ENCODE assay signal across 16 cellular contexts in genomic region chr12:27550653-27550975, GRCh38. TPM values are rescaled to one million over a fixed set of nuclear protein-coding genes. Genes with fewer than 3 reads are reported as not detected.
A peak's percentile ranks its signal among the peaks of the same experiment; 100 is the strongest.
DNase-seq lines count a peak whose midpoint lies in the region; ATAC-seq, FAIRE-seq and TF ChIP-seq lines count a peak whose summit lies in the region.
"Had no signal": no experiment of that assay in that cellular context is flagged by ENCODE, and none has a peak within 500 bp of the region (broad histone marks: within the 10 kb centered on the region; RNA-seq: fewer than 3 reads in every experiment).

No MANE protein-coding gene starts in this region.

- no peak overlapping the region for H2AK5ac ChIP-seq in mesendoderm (ENCODE audit: low read length)

- no peak overlapping the region for H4K5ac ChIP-seq in mesendoderm (ENCODE audit: low read length)

- H3K79me2 ChIP-seq in PC-9 (ENCODE audit: low read depth) (peaks cover 33% of the 10 kb centered on the region), mesendoderm (ENCODE audit: control insufficient read depth, insufficient read depth, low read length) (peaks cover 50% of the 10 kb centered on the region)

- TF ChIP-seq POLR2A in A549 (IDR thresholded peaks at IDR 0.05; ENCODE audit: low read length), result no peak

- H3K4me2 ChIP-seq in A549 (peak overlapping the region; percentile 96), PC-9 (peak overlapping the region; percentile 83), mesendoderm (ENCODE audit: low read length) (no peak overlapping the region)

- DNase-seq in A549 (ENCODE audit: low read depth in 1 of 2, low spot score in 1 of 2) (no peak), PC-9 (no peak), epithelial cell of esophagus (ENCODE audit: low read depth) (peak; percentile 67), psoas muscle (no peak), mesendoderm (no peak), HK-2 (ENCODE audit: unreplicated experiment) (no peak), NCI-H446 (lab: John Stamatoyannopoulos, UW) (no peak), NCI-H1694 (lab: John Stamatoyannopoulos, UW) (no peak)
- DNase-seq: activated CD8-positive, alpha-beta T cell treated with anti-CD3 and anti-CD28 coated beads, Interleukin-2, amount 10 ng/mL, durations not matched to agents 7 days and 5 days; activated effector memory CD4-positive, alpha-beta T cell treated with Interleukin-2 at 50 U/mL for 16 hours; Kasumi-1; SIG-M5 had no signal

- H3K27me3 ChIP-seq in PC-9 (ENCODE audit: insufficient read depth, low read depth) (no peaks in the 10 kb centered on the region), psoas muscle (ENCODE audit: insufficient read depth in 3 of 3, low read length in 2 of 3) (no peaks in the 10 kb centered on the region), mesendoderm (ENCODE audit: insufficient read depth, low read length, poor library complexity) (no peaks in the 10 kb centered on the region)
- H3K27me3 ChIP-seq: cardiac muscle cell had no signal

- ATAC-seq in A549 (no peak), psoas muscle (no peak)
- ATAC-seq: activated CD8-positive, alpha-beta T cell treated with anti-CD3 and anti-CD28 coated beads, Interleukin-2, amount 10 ng/mL, durations not matched to agents 7 days and 5 days had no signal

- no peaks in the 10 kb centered on the region for H4K20me1 ChIP-seq in PC-9 (ENCODE audit: insufficient read depth)

- H2AFZ ChIP-seq in PC-9, result no peak overlapping the region

- no peak overlapping the region for H3K9ac ChIP-seq in mesendoderm (ENCODE audit: low read length)

- peaks cover 42% of the 10 kb centered on the region for H3K79me1 ChIP-seq in mesendoderm (ENCODE audit: low read length)

- peaks cover 24% of the 10 kb centered on the region for H3F3A ChIP-seq in PC-9 (ENCODE audit: insufficient read depth, low read depth)

- no peak overlapping the region for H3K18ac ChIP-seq in mesendoderm (ENCODE audit: low read length)

- H2BK120ac ChIP-seq in mesendoderm (ENCODE audit: low read depth, low read length), result no peak overlapping the region

- BruUV-seq in PC-9 (replicated peaks; lab: Mats Ljungman, UMichigan), result no TSS peak

- WGBS in A549 (ENCODE audit: missing lambda C conversion rate), result 87% methylated on average over 4 of the region's 4 CpGs
- 64 to 82% (median 70%) methylated on average over 4 of the region's 4 CpGs for WGBS in psoas muscle, 3 donors
- WGBS in mesendoderm (ENCODE audit: extremely low coverage, insufficient coverage, low lambda C conversion rate), result no CpG with 5 or more reads among the region's 4 CpGs

- H2BK5ac ChIP-seq in mesendoderm (ENCODE audit: low read length), result no peak overlapping the region

- no peaks in the 10 kb centered on the region for H3K36me3 ChIP-seq in PC-9 (ENCODE audit: low read depth)
- no peaks in the 10 kb centered on the region for H3K36me3 ChIP-seq in psoas muscle (ENCODE audit: insufficient read depth in 1 of 2, low read depth in 1 of 2)
- H3K36me3 ChIP-seq in mesendoderm (ENCODE audit: control insufficient read depth, insufficient read depth, low read length), result no peaks in the 10 kb centered on the region
- H3K36me3 ChIP-seq: cardiac muscle cell had no signal

- H3K9me3 ChIP-seq in A549 (no peaks in the 10 kb centered on the region), PC-9 (ENCODE audit: insufficient read depth, low read depth) (no peaks in the 10 kb centered on the region), psoas muscle (no peaks in the 10 kb centered on the region)

- H3K4ac ChIP-seq in mesendoderm (ENCODE audit: low read depth, low read length), result no peak overlapping the region

- no peak for TF ChIP-seq RAD21 in A549 (conservative IDR thresholded peaks at IDR 0.05 in 1 of 2, IDR thresholded peaks at IDR 0.05 in 1 of 2)

- H3K4me3 ChIP-seq in A549 (no peak overlapping the region), PC-9 (peak overlapping the region; percentile 52; the same call in 1 of the 2 replicates), epithelial cell of esophagus (ENCODE audit: low read length) (no peak overlapping the region), psoas muscle (no peak overlapping the region), mesendoderm (ENCODE audit: low read length) (no peak overlapping the region)
- H3K4me3 ChIP-seq: cardiac muscle cell had no signal

- H3K23ac ChIP-seq in mesendoderm (ENCODE audit: low read length), result no peak overlapping the region

- intact Hi-C loops in PC-9 (cut with micrococcal nuclease; ENCODE audit: unreplicated experiment), result no loop called here
- intact Hi-C loops in psoas muscle (cut with DNase I), result no loop called here

- CTCF ChIA-PET in A549 (lab: Yijun Ruan, JAX), result interaction anchor here (1.3 to 1.5 kb wide), 2 partner anchors 16 to 26 kb away, joined by 3 to 9 read pairs; partner anchors contain the start of gene PPFIBP1
- CTCF ChIA-PET in PC-9 (lab: Charles Lee), result no interaction called here

- TF ChIP-seq CTCF in A549 (IDR thresholded peaks at IDR 0.05) (no peak), PC-9 (conservative IDR thresholded peaks at IDR 0.05) (no peak), epithelial cell of esophagus (IDR thresholded peaks at IDR 0.05; ENCODE audit: insufficient read depth, low read depth, low read length, missing control alignments) (no peak), psoas muscle (IDR thresholded peaks at IDR 0.05) (no peak)

- H3K4me1 ChIP-seq in A549, result peaks cover 56% of the 10 kb centered on the region
- peaks cover 38% of the 10 kb centered on the region for H3K4me1 ChIP-seq in PC-9 (replicated peaks; ENCODE audit: insufficient read depth)
- peaks cover 86% of the 10 kb centered on the region for H3K4me1 ChIP-seq in psoas muscle
- peaks cover 27% of the 10 kb centered on the region for H3K4me1 ChIP-seq in mesendoderm (ENCODE audit: control insufficient read depth, low read depth, low read length)

- no peak for FAIRE-seq in A549 (lab: Jason Lieb, UNC)
- FAIRE-seq: D721Med, H1, TTC549 had no signal

- H3K56ac ChIP-seq in mesendoderm (ENCODE audit: low read length), result no peak overlapping the region

- H3K27ac ChIP-seq in A549 (peak overlapping the region; percentile 90 to 96), PC-9 (peak overlapping the region; percentile 98), psoas muscle (peak overlapping the region; percentile 76), mesendoderm (ENCODE audit: low read depth, low read length) (no peak overlapping the region)
- H3K27ac ChIP-seq: cardiac muscle cell had no signal

- no peak overlapping the region for H4K8ac ChIP-seq in mesendoderm (ENCODE audit: low read depth, low read length)

- POLR2A ChIA-PET in A549 (lab: Yijun Ruan, JAX), result interaction anchor here (1.0 to 3.2 kb wide), 2 partner anchors 14 to 27 kb away, joined by 5 to 43 read pairs; partner anchors contain the start of gene PPFIBP1
- POLR2A ChIA-PET in PC-9 (lab: Charles Lee; ENCODE audit: unreplicated experiment), result interaction anchor here (0.7 kb wide), 1 partner anchor 66 kb away, joined by 19 read pairs; no protein-coding TSS in a partner anchor

- H2BK15ac ChIP-seq in mesendoderm (replicated peaks; ENCODE audit: low read depth), result no peak overlapping the region

- no peak for TF ChIP-seq EP300 in A549 (IDR thresholded peaks at IDR 0.05)

- H3K9me2 ChIP-seq in PC-9 (ENCODE audit: insufficient read depth), result no peaks in the 10 kb centered on the region

TF ChIP-seq in A549, 52 proteins besides CTCF, POLR2A, EP300 and RAD21:
- TF ChIP-seq RFX5 (IDR thresholded peaks at IDR 0.05), result no peak
- TF ChIP-seq CEBPB (IDR thresholded peaks at IDR 0.05), result no peak
- TF ChIP-seq HES2 (IDR thresholded peaks at IDR 0.05), result no peak
- no peak for TF ChIP-seq TP53 (CRISPR knock-in tag; IDR thresholded peaks at IDR 0.05)
- TF ChIP-seq TFCP2L1 (CRISPR knock-in tag; IDR thresholded peaks at IDR 0.05), result no peak
- no peak for TF ChIP-seq MAFK (IDR thresholded peaks at IDR 0.05; ENCODE audit: partially characterized antibody)
- no peak for TF ChIP-seq ZFP36 (IDR thresholded peaks at IDR 0.05; ENCODE audit: borderline replicate concordance, partially characterized antibody)
- no peak for TF ChIP-seq KDM5A (IDR thresholded peaks at IDR 0.05)
- TF ChIP-seq HOXA7 (CRISPR knock-in tag; IDR thresholded peaks at IDR 0.05), result no peak
- no peak for TF ChIP-seq RCOR1 (IDR thresholded peaks at IDR 0.05; ENCODE audit: low read depth, low read length)
- TF ChIP-seq PHF8 (IDR thresholded peaks at IDR 0.05; ENCODE audit: borderline replicate concordance, low read depth), result no peak
- TF ChIP-seq SREBF2 (IDR thresholded peaks at IDR 0.05), result no peak
- no peak for TF ChIP-seq HOXB13 (CRISPR knock-in tag; IDR thresholded peaks at IDR 0.05; ENCODE audit: low read depth)

RNA-seq across cellular contexts. Expression of gene PPFIBP1, which starts 26.6 kb away (rescaled TPM):
- 85.3 and 89.0 TPM in 2 replicates for polyA plus RNA-seq in A549 (2011; rRNA removed)
- 13.6 and 14.2 TPM in 2 replicates for polyA plus RNA-seq in A549 (2012; cell fraction: cytosol; rRNA removed)
- 13.3 and 25.1 TPM in 2 replicates for polyA plus RNA-seq in A549 (2012; cell fraction: nucleus; rRNA removed)
- 24.8 to 31.4 TPM (median 29.8 TPM) in 3 replicates for polyA plus RNA-seq in A549 (2017; fragmentation: RNase III; extraction: RNeasy Plus Mini Kit Qiagen cat#74134 plus additional on column Dnase treatment)
- polyA minus RNA-seq in A549 (2011; rRNA and poly(A)+ RNA removed), result 87.7 and 105 TPM in 2 replicates
- 77.0 and 85.0 TPM in 2 replicates for total RNA-seq in PC-9 (2021)
- total RNA-seq in psoas muscle, result 10 to 100 TPM; 28.3 to 63.1 (median 29.6) TPM
- 10 to 100 TPM in 1 of 3 donors, 1 to 10 TPM in 2; 5.9 to 11.2 (median 6.3) TPM for polyA plus RNA-seq in psoas muscle
- polyA plus RNA-seq in mesendoderm (2013, experiment 1 of 2), result 24.7 TPM
- 24.3 TPM for polyA plus RNA-seq in mesendoderm (2013, experiment 2 of 2)
